Comparison of ENCODE assay signal across 9 cellular contexts in the genomic region with DNA sequence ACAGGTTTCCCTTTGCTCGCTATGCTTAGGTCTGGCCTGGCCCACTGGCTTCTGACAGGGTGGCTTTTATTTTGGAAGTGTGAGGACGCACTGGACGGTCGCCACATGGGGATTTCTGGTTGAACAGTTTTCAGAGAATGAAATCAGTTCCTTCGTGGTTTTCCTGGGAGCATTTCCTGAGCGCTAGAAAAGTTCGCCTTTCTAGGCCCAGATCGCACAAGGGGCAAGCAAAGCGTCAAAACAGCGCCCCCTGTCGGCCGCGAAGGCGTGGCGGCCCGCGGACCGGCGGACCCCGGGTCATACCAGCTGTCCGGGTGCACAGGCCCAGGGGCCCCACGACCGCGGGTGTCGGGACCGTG. TPM values are rescaled to one million over a fixed set of nuclear protein-coding genes. Genes with fewer than 3 reads are reported as not detected.
DNase-seq lines count a peak whose midpoint lies in the region; ATAC-seq, FAIRE-seq and TF ChIP-seq lines count a peak whose summit lies in the region.
"Had no signal": no experiment of that assay in that cellular context is flagged by ENCODE, and none has a peak within 500 bp of the region (broad histone marks: within the 10 kb centered on the region; RNA-seq: fewer than 3 reads in every experiment).

No MANE protein-coding gene starts in this region.

- peaks cover 0 to 4% of the 10 kb centered on the region in 2 donors for H3K4me1 ChIP-seq in kidney (ENCODE audit: control insufficient read depth in 1 of 2, insufficient read depth in 1 of 2, low read depth in 1 of 2, low read length in 2 of 2)

- DNase-seq in NK-92 treated with Interleukin-12 subunit alpha and Interleukin-12 subunit beta, amount 100 ng/mL, for 24 hours (lab: John Stamatoyannopoulos, UW): peak; percentile 64
- DNase-seq in NK-92 (lab: John Stamatoyannopoulos, UW; ENCODE audit: unreplicated experiment) (no peak), caudate nucleus (lab: John Stamatoyannopoulos, UW) (peak in 47 of 61 donors; percentile 10 to 74 (median 29)), kidney (peak; percentile 90), LoVo (ENCODE audit: low spot score) (no peak)
- peak; percentile 62 to 77 (median 62) for DNase-seq in activated CD4-positive, CD25-positive, alpha-beta regulatory T cell (lab: John Stamatoyannopoulos, UW)
- peak; percentile 67 to 79 for DNase-seq in stimulated activated CD4-positive, alpha-beta T cell treated with anti-CD3 and anti-CD28 coated beads, Interleukin-15, amount 100 ng/mL, for 48 hours (ENCODE audit: low read depth in 2 of 2)

- H3K27ac ChIP-seq in caudate nucleus (ENCODE audit: low read depth, low read length): no peak overlapping the region
- H3K27ac ChIP-seq in kidney (ENCODE audit: low read depth in 2 of 2, low read length in 2 of 2): no peak overlapping the region

- peak; percentile 40 for ATAC-seq in HG03439 (IDR thresholded peaks at IDR 0.05; ENCODE audit: unreplicated experiment)

- intact Hi-C loops in kidney (cut with DNase I): loop anchor here (10.0 kb wide), 1 partner anchor 170 kb away; a partner anchor contains a TSS

- no peak for FAIRE-seq in kidney (lab: Jason Lieb, UNC)
- FAIRE-seq: A204.1 had no signal

- peak; percentile 86 for TF ChIP-seq CTCF in kidney (IDR thresholded peaks at IDR 0.05; ENCODE audit: borderline replicate concordance, extremely low read depth, insufficient read depth)

- H3K9me3 ChIP-seq in kidney (ENCODE audit: control insufficient read depth in 1 of 2, low read length in 2 of 2): no peaks in the 10 kb centered on the region

- peak overlapping the region in 1 of 2 donors; percentile 74 for H3K9ac ChIP-seq in kidney (ENCODE audit: low read length in 2 of 2)

- no peaks in the 10 kb centered on the region for H3K36me3 ChIP-seq in kidney (ENCODE audit: control insufficient read depth in 1 of 2, insufficient read depth in 2 of 2, low read length in 2 of 2)

- H3K4me3 ChIP-seq in kidney (ENCODE audit: low read length in 2 of 2): peak overlapping the region; percentile 65 to 75

RNA-seq across cellular contexts. Expression of a gene that starts 12.7 kb away (rescaled TPM):
- 11.6 TPM for total RNA-seq in kidney
- polyA plus RNA-seq in kidney (ENCODE audit: insufficient read depth, low read depth, low replicate concordance): 18.5 TPM

Comparison
In these comparisons a context has a peak if more than half of its experiments do, and no peak if none do; other contexts are left out.
1. DNase-seq: peak in NK-92 treated with Interleukin-12 subunit alpha and Interleukin-12 subunit beta, amount 100 ng/mL, for 24 hours (single experiment), activated CD4-positive, CD25-positive, alpha-beta regulatory T cell (4 of 4), caudate nucleus (47 of 61), kidney (single experiment) and stimulated activated CD4-positive, alpha-beta T cell treated with anti-CD3 and anti-CD28 coated beads, Interleukin-15, amount 100 ng/mL, for 48 hours (2 of 2); none in NK-92 (single experiment) and LoVo (single experiment).